1 cellular context compared by ENCODE assay signal in genomic region chr20:2507875-2508630, GRCh38.
TF ChIP-seq lines count a peak whose summit lies in the region.

No MANE protein-coding gene starts in this region.

TF ChIP-seq in K562, 482 proteins besides CTCF, POLR2A, EP300 and RAD21:
- 0 out of 2 replicates have a peak, but pooled peaks have one; percentile 6 for TF ChIP-seq VEZF1 (CRISPR knock-in tag; IDR thresholded peaks at IDR 0.05)
- TF ChIP-seq ZNF232 (CRISPR knock-in tag; IDR thresholded peaks at IDR 0.05) = 0 out of 2 replicates have a peak, but pooled peaks have one; percentile 19
- TF ChIP-seq ZNF740 (CRISPR knock-in tag; IDR thresholded peaks at IDR 0.05) = no peak
- no peak for TF ChIP-seq ZNF740 (tag; IDR thresholded peaks at IDR 0.05)
- TF ChIP-seq ZNF23 (CRISPR knock-in tag; IDR thresholded peaks at IDR 0.05) = no peak
- peak; percentile 22 for TF ChIP-seq TBP (optimal IDR thresholded peaks at IDR 0.05; ENCODE audit: low read depth, low read length)
